28 cellular contexts compared by ENCODE assay signal in genomic region chrX:44092778-44093177, GRCh38.
DNase-seq lines count a peak whose midpoint lies in the region; FAIRE-seq and TF ChIP-seq lines count a peak whose summit lies in the region.
"Had no signal": no experiment of that assay in that cellular context is flagged by ENCODE, and none has a peak within 500 bp of the region (broad histone marks: within the 10 kb centered on the region; RNA-seq: fewer than 3 reads in every experiment).

No MANE protein-coding gene starts in this region.

- H3K27me3 Mint-ChIP-seq in astrocyte (ENCODE audit: low read depth, unreplicated experiment): peaks cover 3% of the 10 kb centered on the region
- H3K27me3 Mint-ChIP-seq: CD4-positive, alpha-beta T cell had no signal

- no peak overlapping the region for H3K27ac Mint-ChIP-seq in astrocyte (ENCODE audit: unreplicated experiment)
- H3K27ac Mint-ChIP-seq: CD14-positive monocyte; CD4-positive, alpha-beta T cell had no signal

- no peak overlapping the region for H2AK5ac ChIP-seq in trophoblast cell (ENCODE audit: low read length)

- no peak overlapping the region for H4K12ac ChIP-seq in trophoblast cell (ENCODE audit: low read depth, low read length)

- no peaks in the 10 kb centered on the region for H3K9me3 Mint-ChIP-seq in astrocyte (ENCODE audit: unreplicated experiment)
- H3K9me3 Mint-ChIP-seq: CD4-positive, alpha-beta T cell; CD8-positive, alpha-beta memory T cell had no signal

- no peak overlapping the region for H3K27ac ChIP-seq in astrocyte (ENCODE audit: low read depth, low read length)
- peak overlapping the region; percentile 51 for H3K27ac ChIP-seq in hepatocyte
- H3K27ac ChIP-seq in trophoblast cell (ENCODE audit: low read depth, low read length): no peak overlapping the region
- H3K27ac ChIP-seq in Peyer's patch: no peak overlapping the region
- H3K27ac ChIP-seq: A549; BLaER1 treated with 17β-estradiol and CSF1 and Interleukin-3, amounts not matched to agents 10 nM and 100 nM; GM23248 had no signal

- no peak overlapping the region for H4K91ac ChIP-seq in trophoblast cell (ENCODE audit: low read depth, low read length)

- H3K4me1 ChIP-seq in astrocyte (ENCODE audit: insufficient read depth, low read length) (no peaks in the 10 kb centered on the region), hepatocyte (ENCODE audit: insufficient read depth) (no peaks in the 10 kb centered on the region), trophoblast cell (ENCODE audit: control insufficient read depth in 1 of 2, insufficient read depth in 2 of 2, low read length in 2 of 2) (no peaks in the 10 kb centered on the region), Peyer's patch (no peaks in the 10 kb centered on the region)
- H3K4me1 ChIP-seq: A549; BE2C; BLaER1 treated with 17β-estradiol and CSF1 and Interleukin-3, amounts not matched to agents 10 nM and 100 nM had no signal

- no peaks in the 10 kb centered on the region for H3K79me1 ChIP-seq in trophoblast cell (ENCODE audit: low read length)

- no peak overlapping the region for H2BK5ac ChIP-seq in trophoblast cell (ENCODE audit: low read depth, low read length, poor library complexity)

- no peak overlapping the region for H3K4ac ChIP-seq in trophoblast cell (ENCODE audit: low read depth, low read length)

- no peak overlapping the region for H2BK12ac ChIP-seq in trophoblast cell (ENCODE audit: low read length)

- H3K4me2 ChIP-seq in astrocyte (ENCODE audit: low read length) (no peak overlapping the region), hepatocyte (no peak overlapping the region), trophoblast cell (ENCODE audit: low read length) (no peak overlapping the region)
- H3K4me2 ChIP-seq: A549; BLaER1 treated with 17β-estradiol and CSF1 and Interleukin-3, amounts not matched to agents 10 nM and 100 nM had no signal

- H3K9me3 ChIP-seq in astrocyte (ENCODE audit: insufficient read depth, low read depth, low read length) (no peaks in the 10 kb centered on the region), hepatocyte (ENCODE audit: low read depth) (no peaks in the 10 kb centered on the region), trophoblast cell (ENCODE audit: insufficient read depth, low read depth, low read length) (no peaks in the 10 kb centered on the region), Peyer's patch (no peaks in the 10 kb centered on the region)
- H3K9me3 ChIP-seq: A549; BE2C; BLaER1 treated with 17β-estradiol and CSF1 and Interleukin-3, amounts not matched to agents 10 nM and 100 nM had no signal

- in situ Hi-C loops in G401 (cut with HindIII; ENCODE audit: low sequenced_read_pairs): no loop called here

- no peak overlapping the region for H2BK120ac ChIP-seq in trophoblast cell (ENCODE audit: insufficient read depth, low read length, poor library complexity)

- no peaks in the 10 kb centered on the region for H3K27me3 ChIP-seq in astrocyte (ENCODE audit: insufficient read depth, low read length)
- no peaks in the 10 kb centered on the region for H3K27me3 ChIP-seq in hepatocyte
- H3K27me3 ChIP-seq in trophoblast cell (ENCODE audit: insufficient read depth, low read length): no peaks in the 10 kb centered on the region
- no peaks in the 10 kb centered on the region for H3K27me3 ChIP-seq in Peyer's patch
- H3K27me3 ChIP-seq: BE2C; BLaER1 treated with 17β-estradiol and CSF1 and Interleukin-3, amounts not matched to agents 10 nM and 100 nM had no signal

- no peak overlapping the region for H3K23ac ChIP-seq in trophoblast cell (ENCODE audit: low read length)

- no peaks in the 10 kb centered on the region for H3K4me1 Mint-ChIP-seq in astrocyte (ENCODE audit: low read depth, unreplicated experiment)
- H3K4me1 Mint-ChIP-seq: CD8-positive, alpha-beta memory T cell had no signal

- 40% methylated on average over 2 of the region's 2 CpGs for WGBS in hepatocyte (ENCODE audit: low lambda C conversion rate, missing lambda C conversion rate)
- WGBS in trophoblast cell (ENCODE audit: extremely low coverage, insufficient coverage, insufficient read length): no CpG with 5 or more reads among the region's 2 CpGs

- no peak overlapping the region for H3K18ac ChIP-seq in trophoblast cell (ENCODE audit: low read length)

- no peak overlapping the region for H3K9ac ChIP-seq in astrocyte (ENCODE audit: low read length)
- no peak overlapping the region for H3K9ac ChIP-seq in trophoblast cell (ENCODE audit: low read length)
- H3K9ac ChIP-seq: BLaER1 treated with 17β-estradiol and CSF1 and Interleukin-3, amounts not matched to agents 10 nM and 100 nM; GM23248 had no signal

- H3K36me3 ChIP-seq in astrocyte (ENCODE audit: insufficient read depth, low read length) (no peaks in the 10 kb centered on the region), hepatocyte (replicated peaks; ENCODE audit: insufficient read depth, low read depth) (no peaks in the 10 kb centered on the region), trophoblast cell (ENCODE audit: control insufficient read depth in 1 of 2, insufficient read depth in 2 of 2, low read length in 2 of 2) (no peaks in the 10 kb centered on the region), Peyer's patch (no peaks in the 10 kb centered on the region)
- H3K36me3 ChIP-seq: BE2C; BLaER1 treated with 17β-estradiol and CSF1 and Interleukin-3, amounts not matched to agents 10 nM and 100 nM had no signal

- no peaks in the 10 kb centered on the region for H3K36me3 Mint-ChIP-seq in astrocyte (ENCODE audit: low read depth, unreplicated experiment)
- H3K36me3 Mint-ChIP-seq: CD14-positive monocyte; CD8-positive, alpha-beta memory T cell had no signal

- TF ChIP-seq CTCF in astrocyte (IDR thresholded peaks at IDR 0.05; ENCODE audit: insufficient read depth, low read depth, low read length) (no peak), hepatocyte (IDR thresholded peaks at IDR 0.05; ENCODE audit: poor library complexity) (no peak), Peyer's patch (IDR thresholded peaks at IDR 0.05) (no peak)

- peak overlapping the region; percentile 19 for H4K8ac ChIP-seq in trophoblast cell (ENCODE audit: low read depth, low read length)

- DNase-seq in G401 (ENCODE audit: low spot score) (peak; percentile 8), astrocyte (ENCODE audit: low read depth) (no peak), hepatocyte (ENCODE audit: low spot score) (no peak), trophoblast cell (no peak), NCI-H526 treated with DMSO at 0.1 percent for 48 hours (lab: John Stamatoyannopoulos, UW) (no peak), Peyer's patch (no peak), mesenteric fat pad (ENCODE audit: low spot score) (no peak)
- no peak for DNase-seq in activated naive CD4-positive, alpha-beta T cell treated with Interleukin-2 at 50 U/mL for 16 hours
- DNase-seq: 8988T; ACHN; AML-193; BE2C; CD4-positive, alpha-beta T cell; CD8-positive, alpha-beta memory T cell; DMS 273 treated with DMSO at 0.1 percent for 48 hours; DMS79; EL; GF-D8; GM23248; H7; HCEC 1CT had no signal

- H3K79me2 ChIP-seq in astrocyte (ENCODE audit: insufficient read depth, low read length) (no peaks in the 10 kb centered on the region), hepatocyte (no peaks in the 10 kb centered on the region), trophoblast cell (ENCODE audit: control insufficient read depth, insufficient read depth, low read length, poor library complexity) (no peaks in the 10 kb centered on the region)

- H3K14ac ChIP-seq in trophoblast cell (ENCODE audit: low read length): no peak overlapping the region

- TF ChIP-seq POLR2A in Peyer's patch (IDR thresholded peaks at IDR 0.05): no peak

- no peak overlapping the region for H3K4me3 Mint-ChIP-seq in astrocyte (ENCODE audit: unreplicated experiment)
- H3K4me3 Mint-ChIP-seq: CD14-positive monocyte; CD4-positive, alpha-beta T cell; CD8-positive, alpha-beta memory T cell had no signal

- FAIRE-seq in astrocyte (lab: Jason Lieb, UNC): peak; percentile 86
- FAIRE-seq: D721Med, GM12891, GM18507, H1 had no signal

- no peaks in the 10 kb centered on the region for H4K20me1 ChIP-seq in astrocyte (ENCODE audit: insufficient read depth, low read length)
- H4K20me1 ChIP-seq in hepatocyte (ENCODE audit: insufficient read depth, poor library complexity, severe bottlenecking): no peaks in the 10 kb centered on the region
- H4K20me1 ChIP-seq: BLaER1 treated with 17β-estradiol and CSF1 and Interleukin-3, amounts not matched to agents 10 nM and 100 nM had no signal

- H2AFZ ChIP-seq in astrocyte (ENCODE audit: low read depth, low read length): no peak overlapping the region
- H2AFZ ChIP-seq in hepatocyte: no peak overlapping the region
- no peak overlapping the region for H2AFZ ChIP-seq in trophoblast cell (ENCODE audit: insufficient read depth, low read length, poor library complexity)
- H2AFZ ChIP-seq: GM23248 had no signal

- H3K9me2 ChIP-seq in hepatocyte (replicated peaks; ENCODE audit: insufficient read depth): no peaks in the 10 kb centered on the region

- H3K4me3 ChIP-seq in astrocyte (ENCODE audit: insufficient read depth, low read depth, low read length): no peak overlapping the region
- no peak overlapping the region for H3K4me3 ChIP-seq in hepatocyte
- no peak overlapping the region for H3K4me3 ChIP-seq in trophoblast cell (ENCODE audit: low read depth, low read length)
- no peak overlapping the region for H3K4me3 ChIP-seq in Peyer's patch
- H3K4me3 ChIP-seq: A549; BLaER1 treated with 17β-estradiol and CSF1 and Interleukin-3, amounts not matched to agents 10 nM and 100 nM; GM23248 had no signal
